14 cellular contexts compared by ENCODE assay signal in the genomic region with DNA sequence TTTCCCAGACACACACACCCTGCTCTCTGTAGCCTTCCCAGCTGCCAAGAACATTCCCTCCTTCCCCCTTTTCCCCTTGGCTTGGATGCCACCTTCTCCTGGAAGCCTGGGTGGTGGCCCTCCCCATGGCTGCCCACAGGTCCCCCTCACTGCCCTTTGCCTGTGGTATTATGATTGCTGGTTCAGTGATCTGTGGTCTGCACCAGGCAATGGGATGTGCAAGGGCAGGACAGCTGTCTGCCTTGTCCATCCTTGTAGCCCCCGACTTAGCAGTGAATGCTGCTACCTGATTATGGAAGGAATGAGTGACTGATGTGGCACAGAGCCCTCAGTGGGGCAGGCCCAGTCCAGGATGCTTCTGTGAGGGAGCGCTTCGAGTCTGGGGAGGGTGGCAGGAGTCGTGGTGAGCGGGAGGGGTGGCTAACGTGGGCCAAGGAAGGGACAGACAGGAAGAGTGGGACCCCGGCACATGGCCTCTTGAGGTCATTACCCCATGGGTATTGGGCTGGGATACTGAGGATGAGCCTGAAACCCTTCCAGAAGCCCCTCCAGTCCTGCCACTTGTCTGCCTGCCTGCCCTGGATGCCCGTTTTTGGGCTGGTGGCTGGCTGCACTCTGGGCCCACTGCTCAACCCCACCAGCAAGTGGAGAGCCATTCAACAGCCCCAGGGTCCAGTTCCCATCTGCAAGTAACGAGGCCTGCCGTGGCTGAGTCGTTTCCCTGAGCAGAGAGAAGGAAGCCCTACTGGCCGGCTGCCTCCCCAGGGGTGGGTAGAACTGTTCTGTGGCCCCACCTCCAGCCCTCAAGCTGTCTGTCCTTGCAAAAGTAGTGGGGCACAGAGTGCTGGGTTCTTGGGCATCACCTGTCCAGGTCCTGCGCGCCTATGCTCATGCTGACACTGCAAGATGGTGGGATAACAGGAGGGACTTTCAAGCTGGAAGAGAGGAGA. TPM values are rescaled to one million over a fixed set of nuclear protein-coding genes. Genes with fewer than 3 reads are reported as not detected.
DNase-seq lines count a peak whose midpoint lies in the region; ATAC-seq and TF ChIP-seq lines count a peak whose summit lies in the region.
"Had no signal": no experiment of that assay in that cellular context is flagged by ENCODE, and none has a peak within 500 bp of the region (broad histone marks: within the 10 kb centered on the region; RNA-seq: fewer than 3 reads in every experiment).

No MANE protein-coding gene starts in this region.

- no peak for TF ChIP-seq POLR2A in testis (IDR thresholded peaks at IDR 0.05)

- no peaks in the 10 kb centered on the region for H3K27me3 Mint-ChIP-seq in activated T-cell treated with anti-CD3 and anti-CD28 coated beads, Interleukin-2, amount 50 U/mL, for 72 hours (ENCODE audit: low read depth)

- no peak for ATAC-seq in activated T-cell treated with anti-CD3 and anti-CD28 coated beads, Interleukin-2, amount 50 U/mL, for 72 hours (replicated peaks in 1 of 2)
- no peak for ATAC-seq in HG03108 (IDR thresholded peaks at IDR 0.05; ENCODE audit: unreplicated experiment)
- ATAC-seq: esophagus mucosa had no signal

- H3K27me3 ChIP-seq in testis, result no peaks in the 10 kb centered on the region
- no peaks in the 10 kb centered on the region for H3K27me3 ChIP-seq in A673 (replicated peaks; ENCODE audit: insufficient read depth, low read depth, low read length, poor library complexity)

- 62 to 84% methylated on average over 10 to 14 of the region's 14 CpGs for WGBS in testis, 2 donors

- BruUV-seq in A673 (replicated peaks; lab: Mats Ljungman, UMichigan), result no TSS peak

- intact Hi-C loops in testis (cut with DNase I; ENCODE audit: low total_unique reads) (no loop called here), A673 (cut with micrococcal nuclease; ENCODE audit: unreplicated experiment) (no loop called here)

- H3K4me3 Mint-ChIP-seq in activated T-cell treated with anti-CD3 and anti-CD28 coated beads, Interleukin-2, amount 50 U/mL, for 72 hours, result peak overlapping the region in 1 of 2 donors; percentile 51
- H3K4me3 Mint-ChIP-seq: T-helper 1 cell treated with Interleukin-12 subunit alpha and Interleukin-12 subunit beta and Interleukin-4 antibody, amounts not matched to agents 30 μg/mL and 1 μg/mL, for 36 hours had no signal

- DNase-seq in activated T-cell treated with anti-CD3 and anti-CD28 coated beads, Interleukin-2, amount 50 U/mL, for 72 hours, result no peak
- no peak for DNase-seq in activated T-cell treated with anti-CD3 and anti-CD28 coated beads for 4 hours
- peak; percentile 61 for DNase-seq in myocyte (ENCODE audit: low read depth)
- DNase-seq in testis, result no peak
- DNase-seq in A673 (ENCODE audit: low spot score), result no peak
- DNase-seq in GM10266 (ENCODE audit: extremely low spot score), result no peak
- DNase-seq: activated CD4-positive, alpha-beta T cell treated with anti-CD3 and anti-CD28 coated beads for 48 hours; activated effector memory CD4-positive, alpha-beta T cell treated with Interleukin-2 at 50 U/mL for 16 hours; mesendoderm; stimulated activated CD4-positive, alpha-beta T cell treated with anti-CD3 and anti-CD28 coated beads, Interleukin-4, amount 100 ng/mL, for 4 hours had no signal

- peak overlapping the region; percentile 27 for H3K27ac Mint-ChIP-seq in activated T-cell treated with anti-CD3 and anti-CD28 coated beads, Interleukin-2, amount 50 U/mL, for 72 hours
- H3K27ac Mint-ChIP-seq: T-helper 1 cell treated with Interleukin-12 subunit alpha and Interleukin-12 subunit beta and Interleukin-4 antibody, amounts not matched to agents 30 μg/mL and 1 μg/mL, for 36 hours had no signal

- no peaks in the 10 kb centered on the region for H3K36me3 ChIP-seq in testis (ENCODE audit: low read depth, missing control alignments)
- H3K36me3 ChIP-seq in A673 (ENCODE audit: insufficient read depth, low read length, poor library complexity, severe bottlenecking), result no peaks in the 10 kb centered on the region

- no peaks in the 10 kb centered on the region for H3K36me3 Mint-ChIP-seq in activated T-cell treated with anti-CD3 and anti-CD28 coated beads, Interleukin-2, amount 50 U/mL, for 72 hours (ENCODE audit: insufficient read depth in 2 of 2)

- peak overlapping the region; percentile 84 for H3K27ac ChIP-seq in angular gyrus (ENCODE audit: low read depth, low read length)
- peak overlapping the region; percentile 1 to 77 for H3K27ac ChIP-seq in testis
- H3K27ac ChIP-seq in A673 (ENCODE audit: low read depth, low read length, poor library complexity, severe bottlenecking), result no peak overlapping the region

- peaks cover 39% of the 10 kb centered on the region for H3K4me1 Mint-ChIP-seq in activated T-cell treated with anti-CD3 and anti-CD28 coated beads, Interleukin-2, amount 50 U/mL, for 72 hours (ENCODE audit: low read depth)

- peak overlapping the region in 1 of 2 donors; percentile 8 for H3K4me3 ChIP-seq in testis
- H3K4me3 ChIP-seq in A673 (ENCODE audit: low read depth, low read length, poor library complexity, severe bottlenecking), result no peak overlapping the region

- H3K4me1 ChIP-seq in testis (peaks cover 76% of the 10 kb centered on the region), A673 (ENCODE audit: insufficient read depth, low read length, poor library complexity, severe bottlenecking) (no peaks in the 10 kb centered on the region)

- no peaks in the 10 kb centered on the region for H3K9me3 ChIP-seq in testis
- H3K9me3 ChIP-seq in A673 (ENCODE audit: low read depth, low read length, poor library complexity, severe bottlenecking), result no peaks in the 10 kb centered on the region

- no peaks in the 10 kb centered on the region for H3K9me3 Mint-ChIP-seq in activated T-cell treated with anti-CD3 and anti-CD28 coated beads, Interleukin-2, amount 50 U/mL, for 72 hours
- H3K9me3 Mint-ChIP-seq: T-helper 1 cell treated with Interleukin-12 subunit alpha and Interleukin-12 subunit beta and Interleukin-4 antibody, amounts not matched to agents 30 μg/mL and 1 μg/mL, for 36 hours had no signal

- TF ChIP-seq CTCF in testis (IDR thresholded peaks at IDR 0.05), result no peak
- no peak for TF ChIP-seq CTCF in A673 (conservative IDR thresholded peaks at IDR 0.05; ENCODE audit: low read depth, low read length)
- TF ChIP-seq CTCF in GM10266 (IDR thresholded peaks at IDR 0.05; ENCODE audit: control insufficient read depth, insufficient read depth, low read depth, missing control alignments), result no peak

- POLR2A ChIA-PET in A673 (lab: Charles Lee; ENCODE audit: low non-redundant PET), result no interaction called here

- CTCF ChIA-PET in A673 (lab: Charles Lee), result no interaction called here

RNA-seq across cellular contexts. Expression of gene CHST3, which starts 8.8 kb away (rescaled TPM):
- under 1 TPM; 0.16 to 0.38 TPM for total RNA-seq in activated T-cell treated with anti-CD3 and anti-CD28 coated beads, Interleukin-2, amount 50 U/mL, for 72 hours
- 49.3 and 57.5 TPM in 2 replicates for total RNA-seq in myocyte
- polyA plus RNA-seq in myocyte (2012), result 81.8 TPM
- total RNA-seq in testis, result 100 to 1,000 TPM; 107 to 218 TPM
- polyA plus RNA-seq in testis (ENCODE audit: insufficient read depth, low read depth, low replicate concordance), result 55.3 TPM
- total RNA-seq in A673 (2021), result 8.7 and 10.0 TPM in 2 replicates
